Comparison of ENCODE assay signal across 9 cellular contexts in the genomic region with DNA sequence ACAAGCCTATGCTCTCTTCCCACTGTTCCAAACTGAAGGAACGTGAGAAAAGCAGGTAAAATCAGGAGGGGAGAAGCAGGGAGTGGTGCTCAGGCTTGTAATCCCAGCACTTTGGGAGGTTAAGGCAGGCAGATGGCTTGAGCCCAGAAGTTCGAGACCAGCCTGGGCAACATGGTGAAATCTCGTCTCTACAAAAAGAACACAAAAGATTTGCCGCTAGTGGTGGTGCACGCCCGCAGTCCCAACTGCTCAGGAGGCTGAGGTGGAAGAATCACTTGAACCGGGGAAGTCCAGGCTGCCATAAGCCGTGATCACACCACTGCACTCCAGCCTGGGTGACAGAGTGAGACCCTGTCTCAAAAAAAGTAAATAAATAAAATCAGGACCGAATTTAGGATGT. TPM values are rescaled to one million over a fixed set of nuclear protein-coding genes. Genes with fewer than 3 reads are reported as not detected.
DNase-seq lines count a peak whose midpoint lies in the region; ATAC-seq and TF ChIP-seq lines count a peak whose summit lies in the region.
"Had no signal": no experiment of that assay in that cellular context is flagged by ENCODE, and none has a peak within 500 bp of the region (broad histone marks: within the 10 kb centered on the region; RNA-seq: fewer than 3 reads in every experiment).

No MANE protein-coding gene starts in this region.

- H2BK120ac ChIP-seq in neuronal stem cell (ENCODE audit: low read depth, low read length): no peak overlapping the region

- H4K91ac ChIP-seq in neuronal stem cell (ENCODE audit: low read depth, low read length, poor library complexity): no peak overlapping the region

- peak overlapping the region; percentile 11 to 69 for H3K4me3 ChIP-seq in CD4-positive, alpha-beta memory T cell (ENCODE audit: low read length in 2 of 2)
- H3K4me3 ChIP-seq in OCI-LY3 (ENCODE audit: low read length): peak overlapping the region; percentile 93
- no peak overlapping the region for H3K4me3 ChIP-seq in colonic mucosa
- H3K4me3 ChIP-seq in neuronal stem cell (ENCODE audit: low read length in 2 of 2): peak overlapping the region in 1 of 2 donors; percentile 23

- H3K9me3 ChIP-seq in CD4-positive, alpha-beta memory T cell (ENCODE audit: control insufficient read depth in 1 of 2, low read length in 2 of 2): peaks cover 0 to 3% of the 10 kb centered on the region in 2 donors
- H3K9me3 ChIP-seq in OCI-LY3 (ENCODE audit: insufficient read depth, low read length) (peaks cover 4% of the 10 kb centered on the region; the same call in 1 of the 2 replicates), colonic mucosa (no peaks in the 10 kb centered on the region), neuronal stem cell (replicated peaks in 1 of 2; ENCODE audit: control insufficient read depth in 2 of 2, insufficient read depth in 1 of 2, low read depth in 1 of 2, low read length in 2 of 2) (peaks cover 2 to 3% of the 10 kb centered on the region in 2 donors)

- no peak for DNase-seq in CD4-positive, alpha-beta memory T cell
- DNase-seq in colonic mucosa (no peak), neuronal stem cell (ENCODE audit: low spot score) (no peak), NCI-H2196 treated with DMSO at 0.1 percent for 48 hours (lab: John Stamatoyannopoulos, UW; ENCODE audit: unreplicated experiment) (no peak), NCI-H82 (lab: John Stamatoyannopoulos, UW) (no peak)
- DNase-seq: NCI-H2081 treated with DMSO at 0.1 percent for 48 hours had no signal

- peak overlapping the region; percentile 79 for H2AK5ac ChIP-seq in neuronal stem cell (ENCODE audit: low read depth, low read length)

- peaks cover 21 to 29% of the 10 kb centered on the region in 2 donors for H3K36me3 Mint-ChIP-seq in CD4-positive, alpha-beta memory T cell

- peaks cover 3% of the 10 kb centered on the region for H3K79me1 ChIP-seq in neuronal stem cell (ENCODE audit: low read depth, low read length)

- H2AFZ ChIP-seq in OCI-LY3 (ENCODE audit: low read depth, low read length): 0 out of 2 replicates have a peak overlapping the region, but pooled peaks have one; percentile 27
- no peak overlapping the region for H2AFZ ChIP-seq in neuronal stem cell (ENCODE audit: low read length)

- H3K4me2 ChIP-seq in OCI-LY3 (ENCODE audit: low read length) (peak overlapping the region; percentile 88), neuronal stem cell (ENCODE audit: insufficient read depth, low read length, poor library complexity, severe bottlenecking) (no peak overlapping the region)

- H2BK12ac ChIP-seq in neuronal stem cell (ENCODE audit: low read length): no peak overlapping the region

- H3K36me3 ChIP-seq in CD4-positive, alpha-beta memory T cell (ENCODE audit: insufficient read depth, low read length): peaks cover 6% of the 10 kb centered on the region
- H3K36me3 ChIP-seq in OCI-LY3 (replicated peaks; ENCODE audit: low read depth, low read length) (peaks cover 28% of the 10 kb centered on the region), colonic mucosa (no peaks in the 10 kb centered on the region), neuronal stem cell (replicated peaks in 1 of 2; ENCODE audit: control insufficient read depth in 2 of 2, insufficient read depth in 2 of 2, low read length in 2 of 2) (peaks cover 3 to 13% of the 10 kb centered on the region in 2 donors)

- TF ChIP-seq CTCF in OCI-LY3 (IDR thresholded peaks at IDR 0.05; ENCODE audit: low read depth, low read length): no peak
- no peak for TF ChIP-seq CTCF in colonic mucosa (IDR thresholded peaks at IDR 0.05)

- CTCF ChIA-PET in CD4-positive, alpha-beta memory T cell (lab: Charles Lee; ENCODE audit: partially characterized antibody): interaction anchor here (1.3 to 16.2 kb wide), 4 partner anchors 16 to 22 kb away, joined by 3 to 267 read pairs (median 69); partner anchors contain the start of gene TRABD2A

- no peak overlapping the region for H4K8ac ChIP-seq in neuronal stem cell (ENCODE audit: low read depth, low read length)

- H3K79me2 ChIP-seq in OCI-LY3 (ENCODE audit: low read length): peaks cover 21% of the 10 kb centered on the region

- peaks cover 39% of the 10 kb centered on the region for H3K4me1 ChIP-seq in CD4-positive, alpha-beta memory T cell (ENCODE audit: insufficient read depth, low read length)
- peaks cover 43% of the 10 kb centered on the region for H3K4me1 ChIP-seq in OCI-LY3 (ENCODE audit: low read length)
- no peaks in the 10 kb centered on the region for H3K4me1 ChIP-seq in colonic mucosa
- peaks cover 2 to 9% of the 10 kb centered on the region in 2 donors for H3K4me1 ChIP-seq in neuronal stem cell (ENCODE audit: control insufficient read depth in 2 of 2, insufficient read depth in 1 of 2, low read depth in 1 of 2, low read length in 2 of 2)

- H3K18ac ChIP-seq in neuronal stem cell (ENCODE audit: low read length): no peak overlapping the region

- no peak overlapping the region for H3K14ac ChIP-seq in neuronal stem cell (ENCODE audit: low read length)

- peaks cover 15% of the 10 kb centered on the region for H4K20me1 ChIP-seq in OCI-LY3 (ENCODE audit: insufficient read depth, low read length)

- no peaks in the 10 kb centered on the region for H3K27me3 ChIP-seq in CD4-positive, alpha-beta memory T cell (ENCODE audit: insufficient read depth, low read length)
- H3K27me3 ChIP-seq in OCI-LY3 (ENCODE audit: low read depth, low read length) (peaks cover 8% of the 10 kb centered on the region; the same call in 1 of the 2 replicates), colonic mucosa (no peaks in the 10 kb centered on the region), neuronal stem cell (ENCODE audit: control insufficient read depth in 3 of 3, insufficient read depth in 3 of 3, low read depth in 1 of 3, low read length in 3 of 3) (peaks cover 0 to 13% (median 1%) of the 10 kb centered on the region in 3 experiments)

- peak overlapping the region; percentile 90 to 97 (median 94) for H3K4me3 Mint-ChIP-seq in CD4-positive, alpha-beta memory T cell

- peaks cover 39 to 68% (median 49%) of the 10 kb centered on the region in 4 donors for H3K4me1 Mint-ChIP-seq in CD4-positive, alpha-beta memory T cell

- no peak for ATAC-seq in HG02678 (IDR thresholded peaks at IDR 0.05; ENCODE audit: unreplicated experiment)
- ATAC-seq in GM18858 (IDR thresholded peaks at IDR 0.05; ENCODE audit: unreplicated experiment): no peak

- peak overlapping the region in 6 of 7 donors; percentile 74 to 96 (median 93) for H3K27ac Mint-ChIP-seq in CD4-positive, alpha-beta memory T cell

- H3K27ac ChIP-seq in CD4-positive, alpha-beta memory T cell (ENCODE audit: low read depth, low read length): peak overlapping the region; percentile 71
- no peak overlapping the region for H3K27ac ChIP-seq in OCI-LY3 (ENCODE audit: low read length)
- peak overlapping the region; percentile 99 for H3K27ac ChIP-seq in colonic mucosa
- no peak overlapping the region for H3K27ac ChIP-seq in neuronal stem cell (replicated peaks; ENCODE audit: low read length)

- intact Hi-C loops in CD4-positive, alpha-beta memory T cell (cut with micrococcal nuclease): loop anchor here (1.0 kb wide), 1 partner anchor 9 kb away; no protein-coding TSS in a partner anchor
- intact Hi-C loops in colonic mucosa (cut with DNase I): no loop called here

- no peak overlapping the region for H2BK5ac ChIP-seq in neuronal stem cell (ENCODE audit: low read length)

- POLR2A ChIA-PET in CD4-positive, alpha-beta memory T cell (lab: Charles Lee; ENCODE audit: partially characterized antibody): interaction anchor here (1.2 to 6.7 kb wide), 15 partner anchors 8 to 122 kb away, joined by 3 to 221 read pairs (median 37); partner anchors contain the start of genes KCMF1 and TRABD2A

- peaks cover 0 to 11% (median 2%) of the 10 kb centered on the region in 8 donors for H3K9me3 Mint-ChIP-seq in CD4-positive, alpha-beta memory T cell

- H3K4ac ChIP-seq in neuronal stem cell (ENCODE audit: low read length): no peak overlapping the region

- H3K9ac ChIP-seq in OCI-LY3 (ENCODE audit: low read length): peak overlapping the region; percentile 83; the same call in 1 of the 2 replicates
- H3K9ac ChIP-seq in colonic mucosa (ENCODE audit: low read depth in 2 of 2, low read length in 2 of 2): peak overlapping the region in 1 of 2 donors; percentile 94
- H3K9ac ChIP-seq in neuronal stem cell (ENCODE audit: low read depth, low read length, poor library complexity): no peak overlapping the region

- no peaks in the 10 kb centered on the region for H3K27me3 Mint-ChIP-seq in CD4-positive, alpha-beta memory T cell

- no CpG with 5 or more reads among the region's 9 CpGs for WGBS in neuronal stem cell (ENCODE audit: extremely low coverage in 2 of 2, insufficient read length in 2 of 2, insufficient replicate concordance in 1 of 2), 2 donors

- no peak overlapping the region for H3K23ac ChIP-seq in neuronal stem cell (ENCODE audit: low read depth, low read length, poor library complexity)

- no peak overlapping the region for H2BK15ac ChIP-seq in neuronal stem cell (ENCODE audit: low read length)

RNA-seq across cellular contexts. Expression of gene TMSB10, which starts 1.3 kb away (rescaled TPM):
- 1,000 to 10,000 TPM; 1,218 to 1,245 TPM for total RNA-seq in CD4-positive, alpha-beta memory T cell
- polyA plus RNA-seq in CD4-positive, alpha-beta memory T cell: 1,000 to 10,000 TPM; 5,559 to 6,561 TPM
- total RNA-seq in colonic mucosa: 1,000 to 10,000 TPM; 2,226 to 3,150 TPM
- 1,798 TPM for polyA plus RNA-seq in neuronal stem cell (2013, experiment 1 of 2)
- polyA plus RNA-seq in neuronal stem cell (2013, experiment 2 of 2): 1,767 TPM

RNA-seq across cellular contexts. Expression of gene TRABD2A, which starts 23.3 kb away (rescaled TPM):
- 10 to 100 TPM; 83.3 to 90.7 TPM for total RNA-seq in CD4-positive, alpha-beta memory T cell
- polyA plus RNA-seq in CD4-positive, alpha-beta memory T cell: 10 to 100 TPM; 67.1 to 81.2 TPM
- 100 to 1,000 TPM in 1 of 2 donors, 10 to 100 TPM in 1; 88.1 to 158 TPM for total RNA-seq in colonic mucosa
- polyA plus RNA-seq in neuronal stem cell (2013, experiment 1 of 2): 11.7 TPM
- 11.8 TPM for polyA plus RNA-seq in neuronal stem cell (2013, experiment 2 of 2)

Comparison
In these comparisons a context has a peak if more than half of its experiments do, and no peak if none do; other contexts are left out.
1. H3K27ac ChIP-seq: peak in CD4-positive, alpha-beta memory T cell (single experiment) and colonic mucosa (single experiment); none in OCI-LY3 (single experiment) and neuronal stem cell (single experiment).